In the genomic region with DNA sequence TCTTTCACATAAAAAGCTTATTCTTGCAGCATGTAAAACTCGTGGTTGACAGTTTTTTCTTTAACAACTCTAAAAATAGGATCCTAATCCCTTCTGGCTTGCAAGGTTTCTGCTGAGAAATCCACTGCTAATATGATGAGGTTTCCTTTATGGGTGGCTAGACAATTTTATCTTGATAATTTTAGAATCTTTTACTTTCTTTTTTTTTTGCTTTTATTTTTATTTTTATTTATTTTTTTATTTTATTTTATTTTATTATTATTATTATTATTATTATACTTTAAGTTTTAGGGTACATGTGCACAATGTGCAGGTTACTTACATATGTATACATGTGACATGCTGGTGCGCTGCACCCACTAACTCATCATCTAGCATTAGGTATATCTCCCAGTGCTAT, we compare ENCODE assay signal across 19 cellular contexts. TPM values are rescaled to one million over a fixed set of nuclear protein-coding genes. Genes with fewer than 3 reads are reported as not detected.
"Had no signal": no experiment of that assay in that cellular context is flagged by ENCODE, and none has a peak within 500 bp of the region (broad histone marks: within the 10 kb centered on the region; RNA-seq: fewer than 3 reads in every experiment).

No MANE protein-coding gene starts in this region.

RNA-seq across cellular contexts. Expression of gene OR10J5, which starts 11.0 kb away (rescaled TPM):
- total RNA-seq: activated naive CD4-positive, alpha-beta T cell treated with anti-CD3 and anti-CD28 coated beads for 36 hours; activated naive CD4-positive, alpha-beta T cell treated with anti-CD3 and anti-CD28 coated beads, Interleukin-2, amount 50 U/mL, for 72 hours; activated naive CD8-positive, alpha-beta T cell treated with anti-CD3 and anti-CD28 coated beads for 36 hours; activated naive CD8-positive, alpha-beta T cell treated with anti-CD3 and anti-CD28 coated beads, Interleukin-2, amount 10 ng/mL, durations not matched to agents 7 days and 5 days; activated T-cell treated with anti-CD3 and anti-CD28 coated beads, Interleukin-2, amount 50 U/mL, for 4 hours; activated T-cell treated with anti-CD3 and anti-CD28 coated beads, Interleukin-2, amount 50 U/mL, for 72 hours; activated T-helper 1 cell treated with anti-CD3 and anti-CD28 coated beads, Interleukin-12 subunit alpha, Interleukin-12 subunit beta, Interleukin-2, Interleukin-4 antibody, amounts not matched to agents 30 ng/mL and 10 ng/mL and 1 ng/mL, durations not matched to agents 14 hours and 24 hours and 36 hours; activated T-helper 17 cell treated with anti-CD3 and anti-CD28 coated beads, Interleukin-2, amount 50 U/mL, for 72 hours; activated T-helper 2 cell treated with anti-CD3 and anti-CD28 coated beads, Interferon-gamma antibody, Interleukin-2, Interleukin-4, amounts not matched to agents 10 μg/mL and 5 μg/mL and 100 μg/mL, durations not matched to agents 14 hours and 24 hours and 36 hours; adrenal gland; aorta; ascending aorta; astrocyte; body of pancreas; breast epithelium; bronchial epithelial cell; cardiac muscle cell; cardiac septum; chondrocyte had no signal
